ENCODE assay signal across 11 cellular contexts in genomic region chr5:45695680-45696093, GRCh38. TPM values are rescaled to one million over a fixed set of nuclear protein-coding genes. Genes with fewer than 3 reads are reported as not detected.
DNase-seq lines count a peak whose midpoint lies in the region; ATAC-seq and TF ChIP-seq lines count a peak whose summit lies in the region.
"Had no signal": no experiment of that assay in that cellular context is flagged by ENCODE, and none has a peak within 500 bp of the region (broad histone marks: within the 10 kb centered on the region; RNA-seq: fewer than 3 reads in every experiment).

No MANE protein-coding gene starts in this region.

- no peaks in the 10 kb centered on the region for H3K36me3 Mint-ChIP-seq in osteocyte (ENCODE audit: unreplicated experiment)

- peak overlapping the region; percentile 5 to 61 (median 36) for H3K4me3 ChIP-seq in esophagus squamous epithelium

- H3K36me3 ChIP-seq in esophagus squamous epithelium = no peaks in the 10 kb centered on the region

- H3K4me1 ChIP-seq in esophagus squamous epithelium = peaks cover 4 to 14% (median 9%) of the 10 kb centered on the region in 3 donors

- peak overlapping the region; percentile 44 for H3K4me3 Mint-ChIP-seq in osteocyte (ENCODE audit: unreplicated experiment)
- H3K4me3 Mint-ChIP-seq: activated CD8-positive, alpha-beta memory T cell treated with anti-CD3 and anti-CD28 coated beads, Interleukin-2, amount 10 ng/mL, durations not matched to agents 7 days and 5 days had no signal

- peaks cover 3 to 60% (median 8%) of the 10 kb centered on the region in 4 donors for H3K27me3 ChIP-seq in esophagus squamous epithelium

- TF ChIP-seq CTCF in esophagus squamous epithelium (IDR thresholded peaks at IDR 0.05) (no peak), osteocyte (IDR thresholded peaks at IDR 0.05) (no peak)

- DNase-seq in ELF-1 (ENCODE audit: low read depth, low spot score) (peak; percentile 3), esophagus squamous epithelium (lab: John Stamatoyannopoulos, UW) (no peak), osteocyte (ENCODE audit: extremely low spot score, unreplicated experiment) (no peak), NOMO-1 (lab: John Stamatoyannopoulos, UW; ENCODE audit: unreplicated experiment in 2 of 2) (no peak), DMS 273 treated with DMSO at 0.1 percent for 48 hours (lab: John Stamatoyannopoulos, UW) (no peak), NCI-H510A treated with DMSO at 0.1 percent for 48 hours (lab: John Stamatoyannopoulos, UW) (no peak)
- DNase-seq: GF-D8 had no signal

- H3K27ac Mint-ChIP-seq in osteocyte (ENCODE audit: unreplicated experiment) = no peak overlapping the region
- H3K27ac Mint-ChIP-seq: activated CD8-positive, alpha-beta memory T cell treated with anti-CD3 and anti-CD28 coated beads, Interleukin-2, amount 10 ng/mL, durations not matched to agents 7 days and 5 days had no signal

- H3K27me3 Mint-ChIP-seq in osteocyte (ENCODE audit: unreplicated experiment) = peaks cover 20% of the 10 kb centered on the region

- no peak for TF ChIP-seq POLR2A in esophagus squamous epithelium (IDR thresholded peaks at IDR 0.05)

- no peaks in the 10 kb centered on the region for H3K9me3 ChIP-seq in esophagus squamous epithelium

- H3K9me3 Mint-ChIP-seq in osteocyte (ENCODE audit: unreplicated experiment) = peaks cover 4% of the 10 kb centered on the region

- H3K4me1 Mint-ChIP-seq in osteocyte (ENCODE audit: unreplicated experiment) = peaks cover 5% of the 10 kb centered on the region

- WGBS in esophagus squamous epithelium, 2 donors = 8% methylated on average over 5 of the region's 48 CpGs; no CpG with 5 or more reads in 1 of the 2 donors

- peak; percentile 28 for ATAC-seq in HG03354 (IDR thresholded peaks at IDR 0.05; ENCODE audit: poor library complexity, severe bottlenecking, unreplicated experiment)
- no peak for ATAC-seq in GM18909 (IDR thresholded peaks at IDR 0.05; ENCODE audit: poor library complexity, unreplicated experiment)
- ATAC-seq: activated CD8-positive, alpha-beta memory T cell treated with anti-CD3 and anti-CD28 coated beads, Interleukin-2, amount 10 ng/mL, durations not matched to agents 7 days and 5 days had no signal

- intact Hi-C loops in esophagus squamous epithelium (cut with DNase I) = loop anchor here (5.0 kb wide), 1 partner anchor 658 kb away; no protein-coding TSS in a partner anchor

- no peak overlapping the region for H3K27ac ChIP-seq in esophagus squamous epithelium
- H3K27ac ChIP-seq: skin epidermis had no signal

RNA-seq across cellular contexts. Expression of gene HCN1, which starts 0.5 kb away (rescaled TPM):
- total RNA-seq in esophagus squamous epithelium = under 1 TPM in 1 of 4 donors, not detected in 3; 0.19 TPM
- not detected in 2 replicates for total RNA-seq in osteocyte
- total RNA-seq: activated CD8-positive, alpha-beta memory T cell treated with anti-CD3 and anti-CD28 coated beads, Interleukin-2, amount 10 ng/mL, durations not matched to agents 7 days and 5 days had no signal
